Comparison of ENCODE assay signal across 20 cellular contexts in the genomic region with DNA sequence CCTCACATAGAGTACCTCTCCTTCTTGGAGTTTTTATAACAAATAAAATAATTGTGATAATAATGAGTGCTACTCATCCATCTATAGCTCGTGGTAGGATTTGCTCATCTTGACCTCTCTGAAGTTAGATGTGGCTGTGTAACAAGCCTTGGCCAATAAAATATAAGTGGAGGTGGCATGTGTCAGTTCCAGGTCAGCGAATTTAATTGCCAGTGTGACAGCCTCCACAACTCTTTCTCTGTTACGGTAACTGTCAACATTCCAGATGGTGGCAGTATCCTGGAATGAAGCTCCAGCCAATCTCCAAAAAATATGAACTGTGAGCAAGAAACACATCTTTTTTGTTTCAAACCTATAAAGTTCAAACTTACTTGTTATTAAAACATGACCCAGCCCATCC. TPM values are rescaled to one million over a fixed set of nuclear protein-coding genes. Genes with fewer than 3 reads are reported as not detected.
A peak's percentile ranks its signal among the peaks of the same experiment; 100 is the strongest.
DNase-seq lines count a peak whose midpoint lies in the region; ATAC-seq and TF ChIP-seq lines count a peak whose summit lies in the region.
"Had no signal": no experiment of that assay in that cellular context is flagged by ENCODE, and none has a peak within 500 bp of the region (broad histone marks: within the 10 kb centered on the region; RNA-seq: fewer than 3 reads in every experiment).

No MANE protein-coding gene starts in this region.

- CTCF ChIA-PET in HEK293 (lab: Yijun Ruan, JAX) (interaction anchor here (0.6 kb wide), 1 partner anchor 161 kb away, joined by 3 read pairs; no protein-coding TSS in a partner anchor), HEK293T (lab: Yijun Ruan, JAX) (interaction anchor here (0.6 kb wide), 1 partner anchor 1666 kb away, joined by 3 read pairs; no protein-coding TSS in a partner anchor), SK-N-SH (lab: Yijun Ruan, JAX) (no interaction called here)

- H3K4me1 ChIP-seq in HEK293 (ENCODE audit: control insufficient read depth, insufficient read depth, low read length) (no peaks in the 10 kb centered on the region), SK-N-SH (ENCODE audit: control insufficient read depth in 1 of 2, insufficient read depth in 2 of 2, low read depth in 1 of 2, low read length in 1 of 2) (no peaks in the 10 kb centered on the region)

- TF ChIP-seq RAD21 in SK-N-SH (IDR thresholded peaks at IDR 0.05; ENCODE audit: low read length), result no peak

- WGBS in SK-N-SH (ENCODE audit: low lambda C conversion rate), result 0% methylated on average over 3 of the region's 3 CpGs

- POLR2A ChIA-PET in HEK293 (lab: Yijun Ruan, JAX), result no interaction called here
- POLR2A ChIA-PET in HEK293T (lab: Yijun Ruan, JAX), result no interaction called here
- POLR2A ChIA-PET in SK-N-SH (lab: Yijun Ruan, JAX), result no interaction called here

- H2AFZ ChIP-seq in SK-N-SH (ENCODE audit: low read depth), result no peak overlapping the region
- H2AFZ ChIP-seq: GM23248 had no signal

- no peaks in the 10 kb centered on the region for H3K9me2 ChIP-seq in SK-N-SH

- ATAC-seq in GM18868 (IDR thresholded peaks at IDR 0.05; ENCODE audit: unreplicated experiment), result no peak

- H3K27ac ChIP-seq in HEK293 (ENCODE audit: extremely low read depth, low read depth, low read length), result no peak overlapping the region
- H3K27ac ChIP-seq in SK-N-SH (ENCODE audit: low read depth in 2 of 2, low read length in 1 of 2), result no peak overlapping the region
- H3K27ac ChIP-seq: GM23248 had no signal

- no peak overlapping the region for H3K9ac ChIP-seq in SK-N-SH
- H3K9ac ChIP-seq: GM23248 had no signal

- no peak for TF ChIP-seq CTCF in HEK293 (tag by site-specific recombination; IDR thresholded peaks at IDR 0.05)
- TF ChIP-seq CTCF in SK-N-SH (IDR thresholded peaks at IDR 0.05), result no peak

- TF ChIP-seq EP300 in SK-N-SH (IDR thresholded peaks at IDR 0.05; ENCODE audit: borderline replicate concordance in 1 of 2, low read depth in 1 of 2, low read length in 1 of 2), result no peak

- peaks cover 20% of the 10 kb centered on the region for H3K27me3 ChIP-seq in SK-N-SH (ENCODE audit: insufficient read depth)

- no peaks in the 10 kb centered on the region for H3K36me3 ChIP-seq in HEK293 (ENCODE audit: control insufficient read depth in 2 of 2, insufficient read depth in 1 of 2, low read length in 2 of 2)
- no peaks in the 10 kb centered on the region for H3K36me3 ChIP-seq in SK-N-SH (replicated peaks in 1 of 2; ENCODE audit: control insufficient read depth in 1 of 2, insufficient read depth in 2 of 2, low read length in 1 of 2)

- H3K4me2 ChIP-seq in SK-N-SH, result no peak overlapping the region

- no peaks in the 10 kb centered on the region for H4K20me1 ChIP-seq in SK-N-SH (ENCODE audit: insufficient read depth)

- H3K79me2 ChIP-seq in SK-N-SH (ENCODE audit: insufficient read depth), result no peaks in the 10 kb centered on the region

- no peaks in the 10 kb centered on the region for H3K9me3 ChIP-seq in HEK293 (ENCODE audit: control insufficient read depth, insufficient read depth, low read depth, low read length)
- H3K9me3 ChIP-seq in SK-N-SH, result no peaks in the 10 kb centered on the region

- DNase-seq in HEK293T (ENCODE audit: extremely low spot score), result peak; percentile 16
- DNase-seq in left kidney (ENCODE audit: low read depth, low spot score), result peak; percentile 95
- peak; percentile 70 for DNase-seq in retina
- DNase-seq in SK-N-SH, result no peak
- no peak for DNase-seq in activated T-cell treated with anti-CD3 and anti-CD28 coated beads for 4 hours
- DNase-seq: C1 segment of cervical spinal cord; Calu3; CD4-positive, alpha-beta memory T cell; COR-L47; DMS79; EL; GDM1; GM23248; H7; HCEC 1CT; HFFc6 had no signal

- no peak overlapping the region for H3K4me3 ChIP-seq in HEK293 (ENCODE audit: low read depth, low read length)
- H3K4me3 ChIP-seq in SK-N-SH (ENCODE audit: low read depth in 2 of 2, low read length in 1 of 2), result no peak overlapping the region
- H3K4me3 ChIP-seq: GM23248 had no signal

- H3F3A ChIP-seq in SK-N-SH (replicated peaks; ENCODE audit: insufficient read depth), result no peaks in the 10 kb centered on the region

TF ChIP-seq in HEK293, 187 proteins besides CTCF, POLR2A, EP300 and RAD21 (continues in another document):
- TF ChIP-seq ZNF843 (tag by site-specific recombination; IDR thresholded peaks at IDR 0.05), result peak; percentile 68; the same call in 1 of the 2 replicates
- TF ChIP-seq OSR2 (tag by site-specific recombination; IDR thresholded peaks at IDR 0.05), result peak; percentile 62; the same call in 1 of the 2 replicates
- 0 out of 2 replicates have a peak, but pooled peaks have one; percentile 25 for TF ChIP-seq TRIM28 (IDR thresholded peaks at IDR 0.05; ENCODE audit: borderline replicate concordance, low read length)
- TF ChIP-seq ZSCAN30 (tag by site-specific recombination; IDR thresholded peaks at IDR 0.05), result peak; percentile 68; the same call in 1 of the 2 replicates
- no peak for TF ChIP-seq ZFP3 (tag by site-specific recombination; IDR thresholded peaks at IDR 0.05; ENCODE audit: low read depth)

TF ChIP-seq in HEK293T, 16 proteins besides CTCF, POLR2A, EP300 and RAD21:
- TF ChIP-seq ARNT (IDR thresholded peaks at IDR 0.05), result no peak
- no peak for TF ChIP-seq L3MBTL2 (conservative IDR thresholded peaks at IDR 0.05)
- TF ChIP-seq CTBP1 (IDR thresholded peaks at IDR 0.05; ENCODE audit: borderline replicate concordance), result peak; percentile 62; the same call in 1 of the 2 replicates
- TF ChIP-seq, protein P1, sequence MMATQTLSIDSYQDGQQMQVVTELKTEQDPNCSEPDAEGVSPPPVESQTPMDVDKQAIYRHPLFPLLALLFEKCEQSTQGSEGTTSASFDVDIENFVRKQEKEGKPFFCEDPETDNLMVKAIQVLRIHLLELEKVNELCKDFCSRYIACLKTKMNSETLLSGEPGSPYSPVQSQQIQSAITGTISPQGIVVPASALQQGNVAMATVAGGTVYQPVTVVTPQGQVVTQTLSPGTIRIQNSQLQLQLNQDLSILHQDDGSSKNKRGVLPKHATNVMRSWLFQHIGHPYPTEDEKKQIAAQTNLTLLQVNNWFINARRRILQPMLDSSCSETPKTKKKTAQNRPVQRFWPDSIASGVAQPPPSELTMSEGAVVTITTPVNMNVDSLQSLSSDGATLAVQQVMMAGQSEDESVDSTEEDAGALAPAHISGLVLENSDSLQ (IDR thresholded peaks at IDR 0.05), result peak; percentile 89
- no peak for TF ChIP-seq HDGF (IDR thresholded peaks at IDR 0.05; ENCODE audit: borderline replicate concordance)
- no peak for TF ChIP-seq SUZ12 (IDR thresholded peaks at IDR 0.05)
TF ChIP-seq in HEK293T: peak in this region for 2.

TF ChIP-seq in SK-N-SH, 30 proteins besides CTCF, POLR2A, EP300 and RAD21:
- TF ChIP-seq TAF1 (IDR thresholded peaks at IDR 0.05; ENCODE audit: borderline replicate concordance, low read depth, low read length), result no peak
- TF ChIP-seq POLR2AphosphoS5 (IDR thresholded peaks at IDR 0.05; ENCODE audit: low read depth, low read length), result no peak
- TF ChIP-seq, protein P2, sequence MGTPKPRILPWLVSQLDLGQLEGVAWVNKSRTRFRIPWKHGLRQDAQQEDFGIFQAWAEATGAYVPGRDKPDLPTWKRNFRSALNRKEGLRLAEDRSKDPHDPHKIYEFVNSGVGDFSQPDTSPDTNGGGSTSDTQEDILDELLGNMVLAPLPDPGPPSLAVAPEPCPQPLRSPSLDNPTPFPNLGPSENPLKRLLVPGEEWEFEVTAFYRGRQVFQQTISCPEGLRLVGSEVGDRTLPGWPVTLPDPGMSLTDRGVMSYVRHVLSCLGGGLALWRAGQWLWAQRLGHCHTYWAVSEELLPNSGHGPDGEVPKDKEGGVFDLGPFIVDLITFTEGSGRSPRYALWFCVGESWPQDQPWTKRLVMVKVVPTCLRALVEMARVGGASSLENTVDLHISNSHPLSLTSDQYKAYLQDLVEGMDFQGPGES (IDR thresholded peaks at IDR 0.05; ENCODE audit: low read depth, low read length), result no peak

RNA-seq across cellular contexts. Expression of a gene that starts 13.8 kb away (rescaled TPM):
- not detected in 2 replicates for polyA plus RNA-seq in SK-N-SH (2012; rRNA removed)
- not detected in 2 replicates for polyA plus RNA-seq in SK-N-SH (2012; cell fraction: cytosol; rRNA removed)
- polyA plus RNA-seq in SK-N-SH (2012; cell fraction: nucleus; rRNA removed), result not detected in 2 replicates
- polyA plus RNA-seq: BJ; CD4-positive, alpha-beta memory T cell; GM23248 had no signal

RNA-seq across cellular contexts. Expression of a gene that starts 53.5 kb away (rescaled TPM):
- polyA plus RNA-seq in SK-N-SH (2012; rRNA removed), result not detected in 2 replicates
- not detected in 2 replicates for polyA plus RNA-seq in SK-N-SH (2012; cell fraction: cytosol; rRNA removed)
- polyA plus RNA-seq in SK-N-SH (2012; cell fraction: nucleus; rRNA removed), result not detected in 2 replicates
- polyA plus RNA-seq: BJ; CD4-positive, alpha-beta memory T cell; GM23248; H1 had no signal

Comparison
In these comparisons a context has a peak if more than half of its experiments do, and no peak if none do; other contexts are left out.
1. DNase-seq: peak in HEK293T (single experiment), left kidney (single experiment) and retina (single experiment); none in SK-N-SH (single experiment) and activated T-cell treated with anti-CD3 and anti-CD28 coated beads for 4 hours (single experiment).